Comparison of ENCODE assay signal across 1 cellular context in the genomic region with DNA sequence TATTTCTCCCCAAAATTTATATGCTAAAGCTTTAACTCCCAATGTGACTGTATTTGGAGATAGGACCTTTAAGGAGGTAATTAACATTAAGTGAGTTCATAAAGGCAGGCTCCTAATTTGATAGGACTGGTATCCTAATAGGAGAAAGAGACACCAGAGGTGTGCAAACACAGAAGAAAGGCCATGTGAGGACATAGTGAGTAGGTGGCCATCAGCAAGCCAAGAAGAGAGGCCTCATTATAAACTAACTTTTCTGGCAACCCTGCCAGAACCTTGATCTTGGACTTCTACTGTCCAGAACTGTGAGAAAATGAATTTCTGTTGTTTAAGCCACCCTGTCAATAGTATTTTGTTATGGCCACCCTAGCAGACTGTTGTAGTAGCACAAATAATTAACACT.
A peak's percentile ranks its signal among the peaks of the same experiment; 100 is the strongest.
TF ChIP-seq lines count a peak whose summit lies in the region.

No MANE protein-coding gene starts in this region.

TF ChIP-seq in HepG2, 621 proteins besides CTCF, POLR2A, EP300 and RAD21 (continued from another document):
- TF ChIP-seq, protein P1, sequence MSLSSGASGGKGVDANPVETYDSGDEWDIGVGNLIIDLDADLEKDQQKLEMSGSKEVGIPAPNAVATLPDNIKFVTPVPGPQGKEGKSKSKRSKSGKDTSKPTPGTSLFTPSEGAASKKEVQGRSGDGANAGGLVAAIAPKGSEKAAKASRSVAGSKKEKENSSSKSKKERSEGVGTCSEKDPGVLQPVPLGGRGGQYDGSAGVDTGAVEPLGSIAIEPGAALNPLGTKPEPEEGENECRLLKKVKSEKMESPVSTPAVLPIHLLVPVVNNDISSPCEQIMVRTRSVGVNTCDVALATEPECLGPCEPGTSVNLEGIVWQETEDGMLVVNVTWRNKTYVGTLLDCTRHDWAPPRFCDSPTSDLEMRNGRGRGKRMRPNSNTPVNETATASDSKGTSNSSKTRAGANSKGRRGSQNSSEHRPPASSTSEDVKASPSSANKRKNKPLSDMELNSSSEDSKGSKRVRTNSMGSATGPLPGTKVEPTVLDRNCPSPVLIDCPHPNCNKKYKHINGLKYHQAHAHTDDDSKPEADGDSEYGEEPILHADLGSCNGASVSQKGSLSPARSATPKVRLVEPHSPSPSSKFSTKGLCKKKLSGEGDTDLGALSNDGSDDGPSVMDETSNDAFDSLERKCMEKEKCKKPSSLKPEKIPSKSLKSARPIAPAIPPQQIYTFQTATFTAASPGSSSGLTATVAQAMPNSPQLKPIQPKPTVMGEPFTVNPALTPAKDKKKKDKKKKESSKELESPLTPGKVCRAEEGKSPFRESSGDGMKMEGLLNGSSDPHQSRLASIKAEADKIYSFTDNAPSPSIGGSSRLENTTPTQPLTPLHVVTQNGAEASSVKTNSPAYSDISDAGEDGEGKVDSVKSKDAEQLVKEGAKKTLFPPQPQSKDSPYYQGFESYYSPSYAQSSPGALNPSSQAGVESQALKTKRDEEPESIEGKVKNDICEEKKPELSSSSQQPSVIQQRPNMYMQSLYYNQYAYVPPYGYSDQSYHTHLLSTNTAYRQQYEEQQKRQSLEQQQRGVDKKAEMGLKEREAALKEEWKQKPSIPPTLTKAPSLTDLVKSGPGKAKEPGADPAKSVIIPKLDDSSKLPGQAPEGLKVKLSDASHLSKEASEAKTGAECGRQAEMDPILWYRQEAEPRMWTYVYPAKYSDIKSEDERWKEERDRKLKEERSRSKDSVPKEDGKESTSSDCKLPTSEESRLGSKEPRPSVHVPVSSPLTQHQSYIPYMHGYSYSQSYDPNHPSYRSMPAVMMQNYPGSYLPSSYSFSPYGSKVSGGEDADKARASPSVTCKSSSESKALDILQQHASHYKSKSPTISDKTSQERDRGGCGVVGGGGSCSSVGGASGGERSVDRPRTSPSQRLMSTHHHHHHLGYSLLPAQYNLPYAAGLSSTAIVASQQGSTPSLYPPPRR (CRISPR knock-in tag; IDR thresholded peaks at IDR 0.05; ENCODE audit: borderline replicate concordance): peak; percentile 20; the same call in 1 of the 2 replicates
- TF ChIP-seq, protein P2, sequence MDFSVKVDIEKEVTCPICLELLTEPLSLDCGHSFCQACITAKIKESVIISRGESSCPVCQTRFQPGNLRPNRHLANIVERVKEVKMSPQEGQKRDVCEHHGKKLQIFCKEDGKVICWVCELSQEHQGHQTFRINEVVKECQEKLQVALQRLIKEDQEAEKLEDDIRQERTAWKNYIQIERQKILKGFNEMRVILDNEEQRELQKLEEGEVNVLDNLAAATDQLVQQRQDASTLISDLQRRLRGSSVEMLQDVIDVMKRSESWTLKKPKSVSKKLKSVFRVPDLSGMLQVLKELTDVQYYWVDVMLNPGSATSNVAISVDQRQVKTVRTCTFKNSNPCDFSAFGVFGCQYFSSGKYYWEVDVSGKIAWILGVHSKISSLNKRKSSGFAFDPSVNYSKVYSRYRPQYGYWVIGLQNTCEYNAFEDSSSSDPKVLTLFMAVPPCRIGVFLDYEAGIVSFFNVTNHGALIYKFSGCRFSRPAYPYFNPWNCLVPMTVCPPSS (IDR thresholded peaks at IDR 0.05): no peak
- TF ChIP-seq, protein P3, sequence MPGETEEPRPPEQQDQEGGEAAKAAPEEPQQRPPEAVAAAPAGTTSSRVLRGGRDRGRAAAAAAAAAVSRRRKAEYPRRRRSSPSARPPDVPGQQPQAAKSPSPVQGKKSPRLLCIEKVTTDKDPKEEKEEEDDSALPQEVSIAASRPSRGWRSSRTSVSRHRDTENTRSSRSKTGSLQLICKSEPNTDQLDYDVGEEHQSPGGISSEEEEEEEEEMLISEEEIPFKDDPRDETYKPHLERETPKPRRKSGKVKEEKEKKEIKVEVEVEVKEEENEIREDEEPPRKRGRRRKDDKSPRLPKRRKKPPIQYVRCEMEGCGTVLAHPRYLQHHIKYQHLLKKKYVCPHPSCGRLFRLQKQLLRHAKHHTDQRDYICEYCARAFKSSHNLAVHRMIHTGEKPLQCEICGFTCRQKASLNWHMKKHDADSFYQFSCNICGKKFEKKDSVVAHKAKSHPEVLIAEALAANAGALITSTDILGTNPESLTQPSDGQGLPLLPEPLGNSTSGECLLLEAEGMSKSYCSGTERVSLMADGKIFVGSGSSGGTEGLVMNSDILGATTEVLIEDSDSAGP (CRISPR knock-in tag; IDR thresholded peaks at IDR 0.05; ENCODE audit: borderline replicate concordance): no peak
- TF ChIP-seq, protein P4, sequence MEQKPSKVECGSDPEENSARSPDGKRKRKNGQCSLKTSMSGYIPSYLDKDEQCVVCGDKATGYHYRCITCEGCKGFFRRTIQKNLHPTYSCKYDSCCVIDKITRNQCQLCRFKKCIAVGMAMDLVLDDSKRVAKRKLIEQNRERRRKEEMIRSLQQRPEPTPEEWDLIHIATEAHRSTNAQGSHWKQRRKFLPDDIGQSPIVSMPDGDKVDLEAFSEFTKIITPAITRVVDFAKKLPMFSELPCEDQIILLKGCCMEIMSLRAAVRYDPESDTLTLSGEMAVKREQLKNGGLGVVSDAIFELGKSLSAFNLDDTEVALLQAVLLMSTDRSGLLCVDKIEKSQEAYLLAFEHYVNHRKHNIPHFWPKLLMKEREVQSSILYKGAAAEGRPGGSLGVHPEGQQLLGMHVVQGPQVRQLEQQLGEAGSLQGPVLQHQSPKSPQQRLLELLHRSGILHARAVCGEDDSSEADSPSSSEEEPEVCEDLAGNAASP (CRISPR knock-in tag; IDR thresholded peaks at IDR 0.05; ENCODE audit: borderline replicate concordance): peak; percentile 97
- TF ChIP-seq FOXM1 (CRISPR knock-in tag; IDR thresholded peaks at IDR 0.05) (no peak), POLR2G (IDR thresholded peaks at IDR 0.05; ENCODE audit: low read depth, low read length) (no peak), SOX6 (IDR thresholded peaks at IDR 0.05) (no peak), SOX6 (CRISPR knock-in tag; IDR thresholded peaks at IDR 0.05) (peak; percentile 39; the same call in 1 of the 2 replicates), HMG20A (CRISPR knock-in tag; IDR thresholded peaks at IDR 0.05; ENCODE audit: borderline replicate concordance) (peak; percentile 22; the same call in 1 of the 2 replicates)
- TF ChIP-seq, protein P5, sequence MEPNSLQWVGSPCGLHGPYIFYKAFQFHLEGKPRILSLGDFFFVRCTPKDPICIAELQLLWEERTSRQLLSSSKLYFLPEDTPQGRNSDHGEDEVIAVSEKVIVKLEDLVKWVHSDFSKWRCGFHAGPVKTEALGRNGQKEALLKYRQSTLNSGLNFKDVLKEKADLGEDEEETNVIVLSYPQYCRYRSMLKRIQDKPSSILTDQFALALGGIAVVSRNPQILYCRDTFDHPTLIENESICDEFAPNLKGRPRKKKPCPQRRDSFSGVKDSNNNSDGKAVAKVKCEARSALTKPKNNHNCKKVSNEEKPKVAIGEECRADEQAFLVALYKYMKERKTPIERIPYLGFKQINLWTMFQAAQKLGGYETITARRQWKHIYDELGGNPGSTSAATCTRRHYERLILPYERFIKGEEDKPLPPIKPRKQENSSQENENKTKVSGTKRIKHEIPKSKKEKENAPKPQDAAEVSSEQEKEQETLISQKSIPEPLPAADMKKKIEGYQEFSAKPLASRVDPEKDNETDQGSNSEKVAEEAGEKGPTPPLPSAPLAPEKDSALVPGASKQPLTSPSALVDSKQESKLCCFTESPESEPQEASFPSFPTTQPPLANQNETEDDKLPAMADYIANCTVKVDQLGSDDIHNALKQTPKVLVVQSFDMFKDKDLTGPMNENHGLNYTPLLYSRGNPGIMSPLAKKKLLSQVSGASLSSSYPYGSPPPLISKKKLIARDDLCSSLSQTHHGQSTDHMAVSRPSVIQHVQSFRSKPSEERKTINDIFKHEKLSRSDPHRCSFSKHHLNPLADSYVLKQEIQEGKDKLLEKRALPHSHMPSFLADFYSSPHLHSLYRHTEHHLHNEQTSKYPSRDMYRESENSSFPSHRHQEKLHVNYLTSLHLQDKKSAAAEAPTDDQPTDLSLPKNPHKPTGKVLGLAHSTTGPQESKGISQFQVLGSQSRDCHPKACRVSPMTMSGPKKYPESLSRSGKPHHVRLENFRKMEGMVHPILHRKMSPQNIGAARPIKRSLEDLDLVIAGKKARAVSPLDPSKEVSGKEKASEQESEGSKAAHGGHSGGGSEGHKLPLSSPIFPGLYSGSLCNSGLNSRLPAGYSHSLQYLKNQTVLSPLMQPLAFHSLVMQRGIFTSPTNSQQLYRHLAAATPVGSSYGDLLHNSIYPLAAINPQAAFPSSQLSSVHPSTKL (CRISPR knock-in tag; IDR thresholded peaks at IDR 0.05): peak; percentile 48; the same call in 1 of the 2 replicates
TF ChIP-seq in HepG2: peak in this region for 8.
